8 cellular contexts compared by ENCODE assay signal in genomic region chr10:13074562-13075451, GRCh38. TPM values are rescaled to one million over a fixed set of nuclear protein-coding genes. Genes with fewer than 3 reads are reported as not detected.
DNase-seq lines count a peak whose midpoint lies in the region; ATAC-seq and TF ChIP-seq lines count a peak whose summit lies in the region.

No MANE protein-coding gene starts in this region.

- intact Hi-C loops in left ventricle myocardium inferior (cut with micrococcal nuclease), result no loop called here

- H3K36me3 ChIP-seq in Loucy (ENCODE audit: insufficient read depth, low read length), result no peaks in the 10 kb centered on the region
- H3K36me3 ChIP-seq in SJSA1, result no peaks in the 10 kb centered on the region
- no peaks in the 10 kb centered on the region for H3K36me3 ChIP-seq in adipocyte (ENCODE audit: control insufficient read depth, insufficient read depth, low read length, severe bottlenecking)
- no peaks in the 10 kb centered on the region for H3K36me3 ChIP-seq in left ventricle myocardium inferior

- H3K9ac ChIP-seq in Loucy (ENCODE audit: low read depth, low read length, poor library complexity, severe bottlenecking), result no peak overlapping the region
- no peak overlapping the region for H3K9ac ChIP-seq in adipocyte (ENCODE audit: low read length)

- H3K9me3 ChIP-seq in Loucy (ENCODE audit: insufficient read depth, low read depth, low read length) (no peaks in the 10 kb centered on the region), SJSA1 (replicated peaks) (peaks cover 5% of the 10 kb centered on the region), adipocyte (ENCODE audit: control insufficient read depth, low read length) (peaks cover 12% of the 10 kb centered on the region), left ventricle myocardium inferior (replicated peaks) (peaks cover 16% of the 10 kb centered on the region)

- H3K4me1 ChIP-seq in Loucy (ENCODE audit: insufficient read depth, low read length, poor library complexity, severe bottlenecking) (no peaks in the 10 kb centered on the region), SJSA1 (replicated peaks) (peaks cover 2% of the 10 kb centered on the region; the same call in 1 of the 2 replicates), adipocyte (ENCODE audit: control insufficient read depth, insufficient read depth, low read length) (no peaks in the 10 kb centered on the region), left ventricle myocardium inferior (no peaks in the 10 kb centered on the region)

- H4K20me1 ChIP-seq in Loucy (ENCODE audit: insufficient read depth, low read length, poor library complexity, severe bottlenecking), result no peaks in the 10 kb centered on the region

- no peak for ATAC-seq in GM21786 (IDR thresholded peaks at IDR 0.05; ENCODE audit: unreplicated experiment)

- H3K79me2 ChIP-seq in Loucy (ENCODE audit: insufficient read depth, low read length), result no peaks in the 10 kb centered on the region

- no peaks in the 10 kb centered on the region for H3F3A ChIP-seq in Loucy (ENCODE audit: low read depth)

- peak; percentile 7 for DNase-seq in GF-D8 (lab: John Stamatoyannopoulos, UW)
- peak; percentile 56 to 66 for DNase-seq in SJSA1 (ENCODE audit: low read depth in 1 of 2, low spot score in 2 of 2)
- DNase-seq in adipocyte (ENCODE audit: low read depth), result peak; percentile 88
- DNase-seq in left ventricle myocardium inferior, result peak; percentile 52
- peak; percentile 76 for DNase-seq in retina
- no peak for DNase-seq in T1000 (lab: John Stamatoyannopoulos, UW)

- no peak overlapping the region for H3K4me3 ChIP-seq in Loucy (ENCODE audit: low read length, poor library complexity, severe bottlenecking)
- no peak overlapping the region for H3K4me3 ChIP-seq in SJSA1
- no peak overlapping the region for H3K4me3 ChIP-seq in adipocyte (ENCODE audit: low read length)
- H3K4me3 ChIP-seq in left ventricle myocardium inferior, result no peak overlapping the region

- H3K27ac ChIP-seq in SJSA1 (no peak overlapping the region), left ventricle myocardium inferior (replicated peaks) (no peak overlapping the region)

- H3K27me3 ChIP-seq in Loucy (ENCODE audit: insufficient read depth, low read length, poor library complexity, severe bottlenecking) (no peaks in the 10 kb centered on the region), SJSA1 (replicated peaks) (no peaks in the 10 kb centered on the region), adipocyte (replicated peaks; ENCODE audit: control insufficient read depth, insufficient read depth, low read length) (peaks cover 8% of the 10 kb centered on the region), left ventricle myocardium inferior (ENCODE audit: low read depth) (peaks cover 19% of the 10 kb centered on the region)

- no peaks in the 10 kb centered on the region for H3K9me2 ChIP-seq in Loucy (replicated peaks; ENCODE audit: low read depth, low read length)

- TF ChIP-seq CTCF in Loucy (conservative IDR thresholded peaks at IDR 0.05; ENCODE audit: low read length) (peak; percentile 92), left ventricle myocardium inferior (IDR thresholded peaks at IDR 0.05; ENCODE audit: borderline replicate concordance) (peak; percentile 86)

- H3K4me2 ChIP-seq in Loucy (ENCODE audit: low read depth, low read length, poor library complexity, severe bottlenecking), result no peak overlapping the region

- 0 out of 2 replicates have a peak overlapping the region, but pooled peaks have one; percentile 18 for H2AFZ ChIP-seq in Loucy (ENCODE audit: low read length)

RNA-seq across cellular contexts. Expression of gene OPTN, which starts 25.2 kb away (rescaled TPM):
- 39.7 and 52.0 TPM in 2 replicates for total RNA-seq in SJSA1 (2014; rRNA removed; shearing (Covaris generic))
- total RNA-seq in left ventricle myocardium inferior, result 129 TPM
